8 cellular contexts compared by ENCODE assay signal in genomic region chr10:101060951-101061813, GRCh38. TPM values are rescaled to one million over a fixed set of nuclear protein-coding genes. Genes with fewer than 3 reads are reported as not detected.
DNase-seq lines count a peak whose midpoint lies in the region; ATAC-seq and TF ChIP-seq lines count a peak whose summit lies in the region.

No MANE protein-coding gene starts in this region.

- H3K9me3 Mint-ChIP-seq in stimulated activated effector memory CD8-positive, alpha-beta T cell treated with anti-CD3 and anti-CD28 coated beads, Interleukin-12 subunit alpha, Interleukin-12 subunit beta, amount 100 ng/mL, for 72 hours: no peaks in the 10 kb centered on the region

- peak; percentile 58 for ATAC-seq in GM19397 (IDR thresholded peaks at IDR 0.05; ENCODE audit: unreplicated experiment)
- ATAC-seq in HG03521 (IDR thresholded peaks at IDR 0.05; ENCODE audit: unreplicated experiment): peak; percentile 52
- ATAC-seq in stimulated activated effector memory CD8-positive, alpha-beta T cell treated with anti-CD3 and anti-CD28 coated beads, Interleukin-12 subunit alpha, Interleukin-12 subunit beta, amount 100 ng/mL, for 72 hours: peak; percentile 72

- peaks cover 21% of the 10 kb centered on the region for H3K4me1 Mint-ChIP-seq in stimulated activated effector memory CD8-positive, alpha-beta T cell treated with anti-CD3 and anti-CD28 coated beads, Interleukin-12 subunit alpha, Interleukin-12 subunit beta, amount 100 ng/mL, for 72 hours

- peaks cover 39% of the 10 kb centered on the region for H3K4me1 ChIP-seq in muscle layer of colon (ENCODE audit: insufficient read depth, low read length)

- H3K27ac Mint-ChIP-seq in stimulated activated effector memory CD8-positive, alpha-beta T cell treated with anti-CD3 and anti-CD28 coated beads, Interleukin-12 subunit alpha, Interleukin-12 subunit beta, amount 100 ng/mL, for 72 hours: peak overlapping the region; percentile 97

- no peaks in the 10 kb centered on the region for H3K36me3 ChIP-seq in muscle layer of colon (ENCODE audit: insufficient read depth, low read length)

- peak overlapping the region; percentile 98 for H3K27ac ChIP-seq in muscle layer of colon (ENCODE audit: low read depth, low read length)

- peak overlapping the region; percentile 57 for H3K9ac ChIP-seq in muscle layer of colon (ENCODE audit: low read length)

- H3K4me3 ChIP-seq in epithelial cell of proximal tubule (ENCODE audit: low read depth, low read length) (peak overlapping the region; percentile 86), muscle layer of colon (ENCODE audit: low read depth in 1 of 2, low read length in 2 of 2) (peak overlapping the region; percentile 95 to 99)

- peak overlapping the region; percentile 93 for H3K4me3 Mint-ChIP-seq in stimulated activated effector memory CD8-positive, alpha-beta T cell treated with anti-CD3 and anti-CD28 coated beads, Interleukin-12 subunit alpha, Interleukin-12 subunit beta, amount 100 ng/mL, for 72 hours

- peaks cover 22 to 40% of the 10 kb centered on the region in 2 donors for H3K27me3 ChIP-seq in muscle layer of colon (ENCODE audit: control insufficient read depth in 1 of 2, insufficient read depth in 2 of 2, low read length in 2 of 2)

- DNase-seq in COR-L47 (lab: John Stamatoyannopoulos, UW) (peak; percentile 75), NCI-H82 treated with DMSO at 0.1 percent for 48 hours (lab: John Stamatoyannopoulos, UW; ENCODE audit: unreplicated experiment) (peak; percentile 86), epithelial cell of proximal tubule (ENCODE audit: low read depth) (no peak)
- DNase-seq in activated CD8-positive, alpha-beta memory T cell treated with anti-CD3 and anti-CD28 coated beads, Interleukin-2, amount 50 U/mL, for 1 hour (ENCODE audit: extremely low read depth): peak; percentile 75
- peak in 1 of 2 donors; percentile 98 for DNase-seq in stimulated activated effector memory CD8-positive, alpha-beta T cell treated with anti-CD3 and anti-CD28 coated beads, Interleukin-12 subunit alpha, Interleukin-12 subunit beta, amount 100 ng/mL, for 72 hours (ENCODE audit: low spot score in 2 of 2)

- no peaks in the 10 kb centered on the region for H3K9me3 ChIP-seq in muscle layer of colon (ENCODE audit: low read length)

- peaks cover 23% of the 10 kb centered on the region for H3K36me3 Mint-ChIP-seq in stimulated activated effector memory CD8-positive, alpha-beta T cell treated with anti-CD3 and anti-CD28 coated beads, Interleukin-12 subunit alpha, Interleukin-12 subunit beta, amount 100 ng/mL, for 72 hours

- no peak for TF ChIP-seq CTCF in epithelial cell of proximal tubule (conservative IDR thresholded peaks at IDR 0.05; ENCODE audit: low read depth, low read length)

RNA-seq across cellular contexts. Expression of gene KAZALD1, which starts 0.6 kb away (rescaled TPM):
- 2.9 and 4.5 TPM in 2 replicates for total RNA-seq in epithelial cell of proximal tubule

RNA-seq across cellular contexts. Expression of gene SFXN3, which starts 30.1 kb away (rescaled TPM):
- 47.6 and 49.5 TPM in 2 replicates for total RNA-seq in epithelial cell of proximal tubule

RNA-seq across cellular contexts. Expression of gene PDZD7, which starts 30.3 kb away (rescaled TPM):
- 6.1 and 6.6 TPM in 2 replicates for total RNA-seq in epithelial cell of proximal tubule
